Comparison of ENCODE assay signal across 8 cellular contexts in genomic region chr6:25279748-25280616, GRCh38. TPM values are rescaled to one million over a fixed set of nuclear protein-coding genes. Genes with fewer than 3 reads are reported as not detected.
DNase-seq lines count a peak whose midpoint lies in the region; ATAC-seq and TF ChIP-seq lines count a peak whose summit lies in the region.

No MANE protein-coding gene starts in this region.

- no peak overlapping the region for H3K27ac Mint-ChIP-seq in activated CD4-positive, alpha-beta memory T cell treated with anti-CD3 and anti-CD28 coated beads, Interleukin-2, amount 10 ng/mL, durations not matched to agents 7 days and 5 days
- peak overlapping the region; percentile 87 to 96 (median 94) for H3K27ac Mint-ChIP-seq in nephron

- DNase-seq in activated CD4-positive, alpha-beta memory T cell treated with anti-CD3 and anti-CD28 coated beads, Interleukin-2, amount 10 ng/mL, durations not matched to agents 7 days and 5 days = peak; percentile 19
- no peak for DNase-seq in NCI-H774 (lab: John Stamatoyannopoulos, UW)
- DNase-seq in NCI-H2107 (lab: John Stamatoyannopoulos, UW) = no peak

- H3K9me3 ChIP-seq in HUES48 (ENCODE audit: control insufficient read depth, insufficient read depth, low read length) (no peaks in the 10 kb centered on the region), esophagus (ENCODE audit: control insufficient read depth in 2 of 2, insufficient read depth in 1 of 2, low read depth in 1 of 2, low read length in 1 of 2) (no peaks in the 10 kb centered on the region)

- peaks cover 22% of the 10 kb centered on the region for H3K4me1 ChIP-seq in HUES48 (ENCODE audit: control insufficient read depth, insufficient read depth, low read length)
- peaks cover 0 to 6% of the 10 kb centered on the region in 2 donors for H3K4me1 ChIP-seq in esophagus (ENCODE audit: control insufficient read depth in 2 of 2, insufficient read depth in 2 of 2, low read length in 1 of 2)

- H3K4me3 ChIP-seq in GM12875 (ENCODE audit: low read depth, low read length) (peak overlapping the region; percentile 77), HUES48 (ENCODE audit: low read depth, low read length) (peak overlapping the region; percentile 95), esophagus (ENCODE audit: low read depth in 1 of 2, low read length in 2 of 2) (peak overlapping the region; percentile 65 to 75)

- no peak for ATAC-seq in HG02973 (IDR thresholded peaks at IDR 0.05; ENCODE audit: unreplicated experiment)

- H3K27ac ChIP-seq in HUES48 (ENCODE audit: low read depth, low read length) (peak overlapping the region; percentile 88), esophagus (ENCODE audit: low read depth in 2 of 2, low read length in 1 of 2) (peak overlapping the region; percentile 53 to 64)

- WGBS in esophagus, 2 donors = 2 to 3% methylated on average over 38 of the region's 38 CpGs

- H3K9me3 Mint-ChIP-seq in activated CD4-positive, alpha-beta memory T cell treated with anti-CD3 and anti-CD28 coated beads, Interleukin-2, amount 10 ng/mL, durations not matched to agents 7 days and 5 days = no peaks in the 10 kb centered on the region
- H3K9me3 Mint-ChIP-seq in nephron = no peaks in the 10 kb centered on the region

- H3K4me1 Mint-ChIP-seq in activated CD4-positive, alpha-beta memory T cell treated with anti-CD3 and anti-CD28 coated beads, Interleukin-2, amount 10 ng/mL, durations not matched to agents 7 days and 5 days = peaks cover 20% of the 10 kb centered on the region
- H3K4me1 Mint-ChIP-seq in nephron = peaks cover 29% of the 10 kb centered on the region

- peak overlapping the region; percentile 64 for H3K9ac ChIP-seq in HUES48 (ENCODE audit: low read depth, low read length)

- no peaks in the 10 kb centered on the region for H3K27me3 ChIP-seq in HUES48 (ENCODE audit: control insufficient read depth, insufficient read depth, low read length)
- H3K27me3 ChIP-seq in esophagus (ENCODE audit: control insufficient read depth in 1 of 2, insufficient read depth in 2 of 2, low read length in 2 of 2) = no peaks in the 10 kb centered on the region

- peaks cover 16% of the 10 kb centered on the region for H3K27me3 Mint-ChIP-seq in activated CD4-positive, alpha-beta memory T cell treated with anti-CD3 and anti-CD28 coated beads, Interleukin-2, amount 10 ng/mL, durations not matched to agents 7 days and 5 days
- peaks cover 4% of the 10 kb centered on the region for H3K27me3 Mint-ChIP-seq in nephron (ENCODE audit: low read depth)

- peak overlapping the region; percentile 75 for H3K4me3 Mint-ChIP-seq in activated CD4-positive, alpha-beta memory T cell treated with anti-CD3 and anti-CD28 coated beads, Interleukin-2, amount 10 ng/mL, durations not matched to agents 7 days and 5 days
- peak overlapping the region; percentile 91 to 97 (median 96) for H3K4me3 Mint-ChIP-seq in nephron

- TF ChIP-seq CTCF in GM12875 (IDR thresholded peaks at IDR 0.05; ENCODE audit: borderline replicate concordance, insufficient read depth, low read depth, low read length) (no peak), nephron (IDR thresholded peaks at IDR 0.05; ENCODE audit: unreplicated experiment in 3 of 3) (no peak)

- H3K36me3 ChIP-seq in HUES48 (ENCODE audit: control insufficient read depth, insufficient read depth, low read length) (no peaks in the 10 kb centered on the region; the same call in 1 of the 2 replicates), esophagus (ENCODE audit: control insufficient read depth in 2 of 2, insufficient read depth in 2 of 2, low read length in 1 of 2) (no peaks in the 10 kb centered on the region)

- POLR2A ChIA-PET in activated CD4-positive, alpha-beta memory T cell treated with anti-CD3 and anti-CD28 coated beads, Interleukin-2, amount 10 ng/mL, durations not matched to agents 7 days and 5 days (lab: Charles Lee) = interaction anchor here (0.8 to 1.4 kb wide), 5 partner anchors 7 to 210 kb away, joined by 3 to 8 read pairs (median 5); no protein-coding TSS in a partner anchor

- H3K36me3 Mint-ChIP-seq in activated CD4-positive, alpha-beta memory T cell treated with anti-CD3 and anti-CD28 coated beads, Interleukin-2, amount 10 ng/mL, durations not matched to agents 7 days and 5 days (ENCODE audit: low read depth) = no peaks in the 10 kb centered on the region
- peaks cover 2% of the 10 kb centered on the region for H3K36me3 Mint-ChIP-seq in nephron (ENCODE audit: low read depth)

- CTCF ChIA-PET in activated CD4-positive, alpha-beta memory T cell treated with anti-CD3 and anti-CD28 coated beads, Interleukin-2, amount 10 ng/mL, durations not matched to agents 7 days and 5 days (lab: Charles Lee) = interaction anchor here (0.6 to 4.4 kb wide), 28 partner anchors 14 to 664 kb away, joined by 3 to 69 read pairs (median 4); no protein-coding TSS in a partner anchor

RNA-seq across cellular contexts. Expression of gene CARMIL1, which starts 0.8 kb away (rescaled TPM):
- total RNA-seq in activated CD4-positive, alpha-beta memory T cell treated with anti-CD3 and anti-CD28 coated beads, Interleukin-2, amount 10 ng/mL, durations not matched to agents 7 days and 5 days = 1 to 10 TPM; 1.3 to 1.5 TPM
- 1 to 10 TPM; 6.9 to 9.5 TPM for polyA plus RNA-seq in esophagus
